In the genomic region with DNA sequence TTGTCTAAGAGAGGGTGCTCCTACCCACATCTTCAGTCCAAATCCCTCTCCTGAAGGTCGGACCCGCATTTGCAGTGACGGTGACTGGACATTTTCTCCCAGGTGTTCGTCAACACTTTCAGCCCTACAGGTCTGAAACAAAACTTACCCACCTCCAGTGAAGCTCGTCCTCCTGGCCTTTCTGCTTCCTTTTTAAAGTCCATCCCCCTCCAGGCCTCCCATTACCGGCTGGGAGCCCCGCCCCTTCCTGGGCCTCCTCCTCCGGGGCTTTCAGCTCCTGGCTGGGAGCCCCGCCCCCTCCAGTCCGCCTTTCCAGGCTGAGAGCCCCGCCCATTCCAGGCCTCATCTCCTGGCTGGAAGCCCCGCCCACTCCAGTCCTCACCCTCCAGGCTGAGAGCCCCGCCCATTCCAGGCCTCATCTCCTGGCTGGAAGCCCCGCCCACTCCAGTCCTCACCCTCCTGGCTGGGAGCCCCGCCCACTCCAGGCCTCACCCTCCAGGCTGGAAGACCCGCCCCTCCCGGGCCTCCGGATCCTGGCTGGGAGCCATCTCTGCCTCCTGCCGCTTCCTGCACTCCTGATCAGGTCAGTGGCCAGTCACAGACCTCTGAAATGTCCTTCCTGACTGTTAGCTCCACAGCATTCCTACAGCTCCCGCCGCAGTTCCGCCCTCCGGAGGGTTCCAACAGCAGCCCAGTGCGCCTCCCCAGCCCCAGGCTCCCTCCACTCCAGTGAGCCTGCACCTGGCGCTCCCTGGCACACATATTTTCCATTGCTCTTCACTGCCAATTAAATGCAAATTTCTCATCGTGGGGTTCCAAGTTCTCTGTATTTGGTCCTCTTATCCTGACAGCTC, we compare ENCODE assay signal across 1 cellular context.
TF ChIP-seq lines count a peak whose summit lies in the region.

No MANE protein-coding gene starts in this region.

TF ChIP-seq in K562, 482 proteins besides CTCF, POLR2A, EP300 and RAD21 (continued from another document and continues in another):
- TF ChIP-seq, protein P1, sequence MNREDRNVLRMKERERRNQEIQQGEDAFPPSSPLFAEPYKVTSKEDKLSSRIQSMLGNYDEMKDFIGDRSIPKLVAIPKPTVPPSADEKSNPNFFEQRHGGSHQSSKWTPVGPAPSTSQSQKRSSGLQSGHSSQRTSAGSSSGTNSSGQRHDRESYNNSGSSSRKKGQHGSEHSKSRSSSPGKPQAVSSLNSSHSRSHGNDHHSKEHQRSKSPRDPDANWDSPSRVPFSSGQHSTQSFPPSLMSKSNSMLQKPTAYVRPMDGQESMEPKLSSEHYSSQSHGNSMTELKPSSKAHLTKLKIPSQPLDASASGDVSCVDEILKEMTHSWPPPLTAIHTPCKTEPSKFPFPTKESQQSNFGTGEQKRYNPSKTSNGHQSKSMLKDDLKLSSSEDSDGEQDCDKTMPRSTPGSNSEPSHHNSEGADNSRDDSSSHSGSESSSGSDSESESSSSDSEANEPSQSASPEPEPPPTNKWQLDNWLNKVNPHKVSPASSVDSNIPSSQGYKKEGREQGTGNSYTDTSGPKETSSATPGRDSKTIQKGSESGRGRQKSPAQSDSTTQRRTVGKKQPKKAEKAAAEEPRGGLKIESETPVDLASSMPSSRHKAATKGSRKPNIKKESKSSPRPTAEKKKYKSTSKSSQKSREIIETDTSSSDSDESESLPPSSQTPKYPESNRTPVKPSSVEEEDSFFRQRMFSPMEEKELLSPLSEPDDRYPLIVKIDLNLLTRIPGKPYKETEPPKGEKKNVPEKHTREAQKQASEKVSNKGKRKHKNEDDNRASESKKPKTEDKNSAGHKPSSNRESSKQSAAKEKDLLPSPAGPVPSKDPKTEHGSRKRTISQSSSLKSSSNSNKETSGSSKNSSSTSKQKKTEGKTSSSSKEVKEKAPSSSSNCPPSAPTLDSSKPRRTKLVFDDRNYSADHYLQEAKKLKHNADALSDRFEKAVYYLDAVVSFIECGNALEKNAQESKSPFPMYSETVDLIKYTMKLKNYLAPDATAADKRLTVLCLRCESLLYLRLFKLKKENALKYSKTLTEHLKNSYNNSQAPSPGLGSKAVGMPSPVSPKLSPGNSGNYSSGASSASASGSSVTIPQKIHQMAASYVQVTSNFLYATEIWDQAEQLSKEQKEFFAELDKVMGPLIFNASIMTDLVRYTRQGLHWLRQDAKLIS (CRISPR knock-in tag; IDR thresholded peaks at IDR 0.05), result no peak
- TF ChIP-seq HSF4 (CRISPR knock-in tag; IDR thresholded peaks at IDR 0.05; ENCODE audit: borderline replicate concordance) (no peak), CBFA2T3 (IDR thresholded peaks at IDR 0.05) (no peak), ZNF583 (CRISPR knock-in tag; IDR thresholded peaks at IDR 0.05) (no peak), NFATC3 (IDR thresholded peaks at IDR 0.05) (no peak), ZNF780A (CRISPR knock-in tag; IDR thresholded peaks at IDR 0.05) (no peak), CCNT2 (IDR thresholded peaks at IDR 0.05; ENCODE audit: borderline replicate concordance, extremely low read depth, insufficient read length, low read depth, low read length) (peak; percentile 38), CEBPB (tag; IDR thresholded peaks at IDR 0.05) (no peak), SMARCE1 (IDR thresholded peaks at IDR 0.05) (peak; percentile 23; the same call in 1 of the 2 replicates), BRCA1 (IDR thresholded peaks at IDR 0.05) (no peak), BRCA1 (CRISPR knock-in tag; IDR thresholded peaks at IDR 0.05) (no peak), ZNF75A (CRISPR knock-in tag; IDR thresholded peaks at IDR 0.05) (no peak), ZNF584 (CRISPR knock-in tag; IDR thresholded peaks at IDR 0.05; ENCODE audit: low read depth) (no peak), HNRNPLL (IDR thresholded peaks at IDR 0.05; ENCODE audit: low read depth, low read length, poor library complexity, severe bottlenecking) (peak; percentile 13), ZC3H4 (CRISPR knock-in tag; IDR thresholded peaks at IDR 0.05; ENCODE audit: borderline replicate concordance) (peak; percentile 19; the same call in 1 of the 2 replicates)
- TF ChIP-seq, protein P2, sequence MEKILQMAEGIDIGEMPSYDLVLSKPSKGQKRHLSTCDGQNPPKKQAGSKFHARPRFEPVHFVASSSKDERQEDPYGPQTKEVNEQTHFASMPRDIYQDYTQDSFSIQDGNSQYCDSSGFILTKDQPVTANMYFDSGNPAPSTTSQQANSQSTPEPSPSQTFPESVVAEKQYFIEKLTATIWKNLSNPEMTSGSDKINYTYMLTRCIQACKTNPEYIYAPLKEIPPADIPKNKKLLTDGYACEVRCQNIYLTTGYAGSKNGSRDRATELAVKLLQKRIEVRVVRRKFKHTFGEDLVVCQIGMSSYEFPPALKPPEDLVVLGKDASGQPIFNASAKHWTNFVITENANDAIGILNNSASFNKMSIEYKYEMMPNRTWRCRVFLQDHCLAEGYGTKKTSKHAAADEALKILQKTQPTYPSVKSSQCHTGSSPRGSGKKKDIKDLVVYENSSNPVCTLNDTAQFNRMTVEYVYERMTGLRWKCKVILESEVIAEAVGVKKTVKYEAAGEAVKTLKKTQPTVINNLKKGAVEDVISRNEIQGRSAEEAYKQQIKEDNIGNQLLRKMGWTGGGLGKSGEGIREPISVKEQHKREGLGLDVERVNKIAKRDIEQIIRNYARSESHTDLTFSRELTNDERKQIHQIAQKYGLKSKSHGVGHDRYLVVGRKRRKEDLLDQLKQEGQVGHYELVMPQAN (IDR thresholded peaks at IDR 0.05; ENCODE audit: borderline replicate concordance), result no peak
- TF ChIP-seq, protein P3, sequence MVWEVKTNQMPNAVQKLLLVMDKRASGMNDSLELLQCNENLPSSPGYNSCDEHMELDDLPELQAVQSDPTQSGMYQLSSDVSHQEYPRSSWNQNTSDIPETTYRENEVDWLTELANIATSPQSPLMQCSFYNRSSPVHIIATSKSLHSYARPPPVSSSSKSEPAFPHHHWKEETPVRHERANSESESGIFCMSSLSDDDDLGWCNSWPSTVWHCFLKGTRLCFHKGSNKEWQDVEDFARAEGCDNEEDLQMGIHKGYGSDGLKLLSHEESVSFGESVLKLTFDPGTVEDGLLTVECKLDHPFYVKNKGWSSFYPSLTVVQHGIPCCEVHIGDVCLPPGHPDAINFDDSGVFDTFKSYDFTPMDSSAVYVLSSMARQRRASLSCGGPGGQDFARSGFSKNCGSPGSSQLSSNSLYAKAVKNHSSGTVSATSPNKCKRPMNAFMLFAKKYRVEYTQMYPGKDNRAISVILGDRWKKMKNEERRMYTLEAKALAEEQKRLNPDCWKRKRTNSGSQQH (CRISPR knock-in tag; IDR thresholded peaks at IDR 0.05), result no peak
- TF ChIP-seq, protein P4, sequence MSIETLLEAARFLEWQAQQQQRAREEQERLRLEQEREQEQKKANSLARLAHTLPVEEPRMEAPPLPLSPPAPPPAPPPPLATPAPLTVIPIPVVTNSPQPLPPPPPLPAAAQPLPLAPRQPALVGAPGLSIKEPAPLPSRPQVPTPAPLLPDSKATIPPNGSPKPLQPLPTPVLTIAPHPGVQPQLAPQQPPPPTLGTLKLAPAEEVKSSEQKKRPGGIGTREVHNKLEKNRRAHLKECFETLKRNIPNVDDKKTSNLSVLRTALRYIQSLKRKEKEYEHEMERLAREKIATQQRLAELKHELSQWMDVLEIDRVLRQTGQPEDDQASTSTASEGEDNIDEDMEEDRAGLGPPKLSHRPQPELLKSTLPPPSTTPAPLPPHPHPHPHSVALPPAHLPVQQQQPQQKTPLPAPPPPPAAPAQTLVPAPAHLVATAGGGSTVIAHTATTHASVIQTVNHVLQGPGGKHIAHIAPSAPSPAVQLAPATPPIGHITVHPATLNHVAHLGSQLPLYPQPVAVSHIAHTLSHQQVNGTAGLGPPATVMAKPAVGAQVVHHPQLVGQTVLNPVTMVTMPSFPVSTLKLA (conservative IDR thresholded peaks at IDR 0.05), result no peak; a peak in 1 of 4 replicates
- TF ChIP-seq, protein P5, sequence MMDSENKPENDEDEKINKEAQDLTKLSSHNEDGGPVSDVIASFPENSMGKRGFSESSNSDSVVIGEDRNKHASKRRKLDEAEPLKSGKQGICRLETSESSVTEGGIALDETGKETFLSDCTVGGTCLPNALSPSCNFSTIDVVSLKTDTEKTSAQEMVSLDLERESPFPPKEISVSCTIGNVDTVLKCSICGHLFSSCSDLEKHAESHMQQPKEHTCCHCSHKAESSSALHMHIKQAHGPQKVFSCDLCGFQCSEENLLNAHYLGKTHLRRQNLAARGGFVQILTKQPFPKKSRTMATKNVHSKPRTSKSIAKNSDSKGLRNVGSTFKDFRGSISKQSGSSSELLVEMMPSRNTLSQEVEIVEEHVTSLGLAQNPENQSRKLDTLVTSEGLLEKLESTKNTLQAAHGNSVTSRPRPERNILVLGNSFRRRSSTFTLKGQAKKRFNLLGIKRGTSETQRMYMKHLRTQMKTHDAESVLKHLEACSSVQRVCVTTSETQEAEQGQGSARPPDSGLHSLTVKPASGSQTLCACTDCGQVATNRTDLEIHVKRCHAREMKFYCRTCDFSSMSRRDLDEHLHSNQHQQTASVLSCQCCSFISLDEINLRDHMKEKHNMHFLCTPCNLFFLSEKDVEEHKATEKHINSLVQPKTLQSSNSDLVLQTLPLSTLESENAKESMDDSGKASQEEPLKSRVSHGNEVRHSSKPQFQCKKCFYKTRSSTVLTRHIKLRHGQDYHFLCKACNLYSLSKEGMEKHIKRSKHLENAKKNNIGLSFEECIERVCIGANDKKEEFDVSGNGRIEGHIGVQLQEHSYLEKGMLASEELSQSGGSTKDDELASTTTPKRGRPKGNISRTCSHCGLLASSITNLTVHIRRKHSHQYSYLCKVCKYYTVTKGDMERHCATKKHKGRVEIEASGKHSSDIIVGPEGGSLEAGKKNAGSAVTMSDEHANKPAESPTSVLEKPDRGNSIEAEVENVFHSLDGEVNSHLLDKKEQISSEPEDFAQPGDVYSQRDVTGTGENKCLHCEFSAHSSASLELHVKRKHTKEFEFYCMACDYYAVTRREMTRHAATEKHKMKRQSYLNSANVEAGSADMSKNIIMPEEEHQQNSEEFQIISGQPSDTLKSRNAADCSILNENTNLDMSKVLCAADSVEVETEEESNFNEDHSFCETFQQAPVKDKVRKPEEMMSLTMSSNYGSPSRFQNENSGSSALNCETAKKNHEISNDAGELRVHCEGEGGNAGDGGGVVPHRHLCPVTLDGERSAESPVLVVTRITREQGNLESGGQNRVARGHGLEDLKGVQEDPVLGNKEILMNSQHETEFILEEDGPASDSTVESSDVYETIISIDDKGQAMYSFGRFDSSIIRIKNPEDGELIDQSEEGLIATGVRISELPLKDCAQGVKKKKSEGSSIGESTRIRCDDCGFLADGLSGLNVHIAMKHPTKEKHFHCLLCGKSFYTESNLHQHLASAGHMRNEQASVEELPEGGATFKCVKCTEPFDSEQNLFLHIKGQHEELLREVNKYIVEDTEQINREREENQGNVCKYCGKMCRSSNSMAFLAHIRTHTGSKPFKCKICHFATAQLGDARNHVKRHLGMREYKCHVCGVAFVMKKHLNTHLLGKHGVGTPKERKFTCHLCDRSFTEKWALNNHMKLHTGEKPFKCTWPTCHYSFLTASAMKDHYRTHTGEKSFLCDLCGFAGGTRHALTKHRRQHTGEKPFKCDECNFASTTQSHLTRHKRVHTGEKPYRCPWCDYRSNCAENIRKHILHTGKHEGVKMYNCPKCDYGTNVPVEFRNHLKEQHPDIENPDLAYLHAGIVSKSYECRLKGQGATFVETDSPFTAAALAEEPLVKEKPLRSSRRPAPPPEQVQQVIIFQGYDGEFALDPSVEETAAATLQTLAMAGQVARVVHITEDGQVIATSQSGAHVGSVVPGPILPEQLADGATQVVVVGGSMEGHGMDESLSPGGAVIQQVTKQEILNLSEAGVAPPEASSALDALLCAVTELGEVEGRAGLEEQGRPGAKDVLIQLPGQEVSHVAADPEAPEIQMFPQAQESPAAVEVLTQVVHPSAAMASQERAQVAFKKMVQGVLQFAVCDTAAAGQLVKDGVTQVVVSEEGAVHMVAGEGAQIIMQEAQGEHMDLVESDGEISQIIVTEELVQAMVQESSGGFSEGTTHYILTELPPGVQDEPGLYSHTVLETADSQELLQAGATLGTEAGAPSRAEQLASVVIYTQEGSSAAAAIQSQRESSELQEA (IDR thresholded peaks at IDR 0.05; ENCODE audit: low read depth), result no peak
- TF ChIP-seq, protein P6, sequence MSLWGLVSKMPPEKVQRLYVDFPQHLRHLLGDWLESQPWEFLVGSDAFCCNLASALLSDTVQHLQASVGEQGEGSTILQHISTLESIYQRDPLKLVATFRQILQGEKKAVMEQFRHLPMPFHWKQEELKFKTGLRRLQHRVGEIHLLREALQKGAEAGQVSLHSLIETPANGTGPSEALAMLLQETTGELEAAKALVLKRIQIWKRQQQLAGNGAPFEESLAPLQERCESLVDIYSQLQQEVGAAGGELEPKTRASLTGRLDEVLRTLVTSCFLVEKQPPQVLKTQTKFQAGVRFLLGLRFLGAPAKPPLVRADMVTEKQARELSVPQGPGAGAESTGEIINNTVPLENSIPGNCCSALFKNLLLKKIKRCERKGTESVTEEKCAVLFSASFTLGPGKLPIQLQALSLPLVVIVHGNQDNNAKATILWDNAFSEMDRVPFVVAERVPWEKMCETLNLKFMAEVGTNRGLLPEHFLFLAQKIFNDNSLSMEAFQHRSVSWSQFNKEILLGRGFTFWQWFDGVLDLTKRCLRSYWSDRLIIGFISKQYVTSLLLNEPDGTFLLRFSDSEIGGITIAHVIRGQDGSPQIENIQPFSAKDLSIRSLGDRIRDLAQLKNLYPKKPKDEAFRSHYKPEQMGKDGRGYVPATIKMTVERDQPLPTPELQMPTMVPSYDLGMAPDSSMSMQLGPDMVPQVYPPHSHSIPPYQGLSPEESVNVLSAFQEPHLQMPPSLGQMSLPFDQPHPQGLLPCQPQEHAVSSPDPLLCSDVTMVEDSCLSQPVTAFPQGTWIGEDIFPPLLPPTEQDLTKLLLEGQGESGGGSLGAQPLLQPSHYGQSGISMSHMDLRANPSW (CRISPR knock-in tag; IDR thresholded peaks at IDR 0.05), result 0 out of 2 replicates have a peak, but pooled peaks have one; percentile 73
- TF ChIP-seq, protein P7, sequence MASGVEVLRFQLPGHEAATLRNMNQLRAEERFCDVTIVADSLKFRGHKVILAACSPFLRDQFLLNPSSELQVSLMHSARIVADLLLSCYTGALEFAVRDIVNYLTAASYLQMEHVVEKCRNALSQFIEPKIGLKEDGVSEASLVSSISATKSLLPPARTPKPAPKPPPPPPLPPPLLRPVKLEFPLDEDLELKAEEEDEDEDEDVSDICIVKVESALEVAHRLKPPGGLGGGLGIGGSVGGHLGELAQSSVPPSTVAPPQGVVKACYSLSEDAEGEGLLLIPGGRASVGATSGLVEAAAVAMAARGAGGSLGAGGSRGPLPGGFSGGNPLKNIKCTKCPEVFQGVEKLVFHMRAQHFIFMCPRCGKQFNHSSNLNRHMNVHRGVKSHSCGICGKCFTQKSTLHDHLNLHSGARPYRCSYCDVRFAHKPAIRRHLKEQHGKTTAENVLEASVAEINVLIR (CRISPR knock-in tag; IDR thresholded peaks at IDR 0.05), result no peak
